10 cellular contexts compared by ENCODE assay signal in the genomic region with DNA sequence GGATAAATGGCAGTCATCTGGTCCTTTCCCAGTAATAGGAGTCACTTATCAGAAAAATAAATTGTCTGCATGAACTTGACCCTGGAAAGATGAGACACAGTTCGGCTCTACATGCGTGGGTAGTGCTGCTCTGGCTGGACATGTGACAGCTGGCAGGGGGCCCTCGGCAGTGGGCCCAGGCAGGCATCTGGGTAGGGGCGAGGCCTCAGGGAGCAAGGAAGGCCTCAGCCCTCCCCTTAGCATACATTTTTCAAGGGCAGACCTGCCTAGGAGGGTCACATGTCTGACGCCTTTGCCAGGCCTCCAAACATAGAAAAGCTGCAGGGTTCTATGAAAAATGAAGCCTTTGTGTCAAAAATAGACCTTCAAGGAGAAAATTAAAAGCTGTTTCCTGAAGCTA. TPM values are rescaled to one million over a fixed set of nuclear protein-coding genes. Genes with fewer than 3 reads are reported as not detected.
DNase-seq lines count a peak whose midpoint lies in the region; ATAC-seq and TF ChIP-seq lines count a peak whose summit lies in the region.
"Had no signal": no experiment of that assay in that cellular context is flagged by ENCODE, and none has a peak within 500 bp of the region (broad histone marks: within the 10 kb centered on the region; RNA-seq: fewer than 3 reads in every experiment).

No MANE protein-coding gene starts in this region.

- DNase-seq in NCI-H2029 treated with DMSO at 0.1 percent for 48 hours (lab: John Stamatoyannopoulos, UW) = peak; percentile 56
- peak; percentile 75 for DNase-seq in cerebellum (ENCODE audit: low spot score)
- DNase-seq in thoracic aorta (ENCODE audit: low spot score) = no peak
- DNase-seq in activated naive CD8-positive, alpha-beta T cell treated with anti-CD3 and anti-CD28 coated beads for 36 hours = no peak
- no peak for DNase-seq in mesenteric fat pad (ENCODE audit: low spot score)
- DNase-seq in activated T-cell treated with anti-CD3 and anti-CD28 coated beads, Interleukin-2, amount 50 U/mL, for 48 hours = no peak
- no peak for DNase-seq in activated CD8-positive, alpha-beta memory T cell treated with anti-CD3 and anti-CD28 coated beads, Interleukin-2, amount 50 U/mL, for 4 hours
- DNase-seq: central memory CD4-positive, alpha-beta T cell had no signal

- no peak overlapping the region for H3K27ac ChIP-seq in liver (ENCODE audit: low read depth in 1 of 2, low read length in 2 of 2)
- H3K27ac ChIP-seq in thoracic aorta = peak overlapping the region in 1 of 2 donors; percentile 63

- H3K9me3 ChIP-seq in liver (ENCODE audit: control insufficient read depth in 4 of 4, low read length in 3 of 4) (no peaks in the 10 kb centered on the region), thoracic aorta (no peaks in the 10 kb centered on the region)

- no peaks in the 10 kb centered on the region for H3K27me3 ChIP-seq in liver (ENCODE audit: control insufficient read depth in 4 of 4, insufficient read depth in 4 of 4, low read length in 3 of 4)
- H3K27me3 ChIP-seq in thoracic aorta (replicated peaks; ENCODE audit: insufficient read depth) = no peaks in the 10 kb centered on the region

- H3K4me3 ChIP-seq in liver (ENCODE audit: low read depth in 1 of 3, low read length in 3 of 3) (no peak overlapping the region), thoracic aorta (no peak overlapping the region)

- H3K9me3 Mint-ChIP-seq in activated naive CD8-positive, alpha-beta T cell treated with anti-CD3 and anti-CD28 coated beads for 36 hours = no peaks in the 10 kb centered on the region
- H3K9me3 Mint-ChIP-seq: natural killer cell treated with Interleukin-12 subunit alpha and Interleukin-12 subunit beta and Interleukin-15 and Interleukin-18, amount 100 ng/mL, for 72 hours had no signal

- H3K36me3 Mint-ChIP-seq in activated naive CD8-positive, alpha-beta T cell treated with anti-CD3 and anti-CD28 coated beads for 36 hours = no peaks in the 10 kb centered on the region
- H3K36me3 Mint-ChIP-seq: natural killer cell treated with Interleukin-12 subunit alpha and Interleukin-12 subunit beta and Interleukin-15 and Interleukin-18, amount 100 ng/mL, for 72 hours had no signal

- TF ChIP-seq CTCF in liver (IDR thresholded peaks at IDR 0.05; ENCODE audit: low read depth, low read length, missing input control) (no peak), thoracic aorta (IDR thresholded peaks at IDR 0.05) (no peak)

- no peaks in the 10 kb centered on the region for H3K27me3 Mint-ChIP-seq in activated naive CD8-positive, alpha-beta T cell treated with anti-CD3 and anti-CD28 coated beads for 36 hours
- H3K27me3 Mint-ChIP-seq: natural killer cell treated with Interleukin-12 subunit alpha and Interleukin-12 subunit beta and Interleukin-15 and Interleukin-18, amount 100 ng/mL, for 72 hours had no signal

- peak; percentile 75 for ATAC-seq in thoracic aorta (ENCODE audit: insufficient number of reproducible peaks, low FRiP score, low read depth)
- ATAC-seq: natural killer cell treated with Interleukin-12 subunit alpha and Interleukin-12 subunit beta and Interleukin-15 and Interleukin-18, amount 100 ng/mL, for 72 hours had no signal

- no peak overlapping the region for H3K27ac Mint-ChIP-seq in activated naive CD8-positive, alpha-beta T cell treated with anti-CD3 and anti-CD28 coated beads for 36 hours
- H3K27ac Mint-ChIP-seq: natural killer cell treated with Interleukin-12 subunit alpha and Interleukin-12 subunit beta and Interleukin-15 and Interleukin-18, amount 100 ng/mL, for 72 hours had no signal

- WGBS in liver = 20% methylated on average over 5 of the region's 5 CpGs

- H3K36me3 ChIP-seq in liver (ENCODE audit: control insufficient read depth in 4 of 4, insufficient read depth in 3 of 4, low read depth in 1 of 4, low read length in 3 of 4) = no peaks in the 10 kb centered on the region
- no peaks in the 10 kb centered on the region for H3K36me3 ChIP-seq in thoracic aorta

- peaks cover 0 to 3% (median under 1%) of the 10 kb centered on the region in 4 donors for H3K4me1 ChIP-seq in liver (ENCODE audit: control insufficient read depth in 4 of 4, insufficient read depth in 4 of 4, low read length in 3 of 4)
- peaks cover 10 to 12% of the 10 kb centered on the region in 2 donors for H3K4me1 ChIP-seq in thoracic aorta (ENCODE audit: control insufficient read depth in 1 of 2, low read depth in 2 of 2)

- H3K4me1 Mint-ChIP-seq in activated naive CD8-positive, alpha-beta T cell treated with anti-CD3 and anti-CD28 coated beads for 36 hours = no peaks in the 10 kb centered on the region

- H3K4me3 Mint-ChIP-seq in activated naive CD8-positive, alpha-beta T cell treated with anti-CD3 and anti-CD28 coated beads for 36 hours = no peak overlapping the region
- H3K4me3 Mint-ChIP-seq: natural killer cell treated with Interleukin-12 subunit alpha and Interleukin-12 subunit beta and Interleukin-15 and Interleukin-18, amount 100 ng/mL, for 72 hours had no signal

- TF ChIP-seq RAD21 in liver (IDR thresholded peaks at IDR 0.05) = peak in 1 of 2 donors; percentile 13

- H3K9ac ChIP-seq in liver (ENCODE audit: low read depth in 1 of 2, low read length in 2 of 2) = no peak overlapping the region

TF ChIP-seq in liver, 16 proteins besides CTCF, POLR2A, EP300 and RAD21:
- no peak for TF ChIP-seq HNF4G (IDR thresholded peaks at IDR 0.05)
- TF ChIP-seq RXRA (IDR thresholded peaks at IDR 0.05) = peak; percentile 29 to 48
- TF ChIP-seq EGR1 (IDR thresholded peaks at IDR 0.05; ENCODE audit: low read depth in 2 of 2) = peak; percentile 47 to 59
- peak; percentile 9 to 41 for TF ChIP-seq HNF4A (conservative IDR thresholded peaks at IDR 0.05)
- no peak for TF ChIP-seq FOXA1 (IDR thresholded peaks at IDR 0.05)
- peak; percentile 23 for TF ChIP-seq NR2F2 (IDR thresholded peaks at IDR 0.05)

RNA-seq across cellular contexts. Expression of a gene that starts 12.8 kb away (rescaled TPM):
- total RNA-seq in cerebellum = 19.2 TPM
- 10 to 100 TPM; 37.7 to 77.3 TPM for total RNA-seq in liver
- polyA plus RNA-seq in liver = 10 to 100 TPM; 20.3 to 54.7 TPM
- total RNA-seq in thoracic aorta = 10 to 100 TPM; 75.4 to 78.9 TPM
- total RNA-seq in activated naive CD8-positive, alpha-beta T cell treated with anti-CD3 and anti-CD28 coated beads for 36 hours = 10 to 100 TPM; 45.7 to 46.1 TPM
- 85.3 TPM for total RNA-seq in mesenteric fat pad

RNA-seq across cellular contexts. Expression of a gene that starts 47.9 kb away (rescaled TPM):
- total RNA-seq in cerebellum (33.0 TPM), liver (10 to 100 TPM; 17.2 to 50.1 TPM), thoracic aorta (10 to 100 TPM; 37.8 to 92.1 TPM), mesenteric fat pad (57.2 TPM)
- 10 to 100 TPM; 66.5 to 75.4 TPM for polyA plus RNA-seq in liver
- 100 to 1,000 TPM; 208 to 218 TPM for total RNA-seq in activated naive CD8-positive, alpha-beta T cell treated with anti-CD3 and anti-CD28 coated beads for 36 hours

Comparison
In these comparisons a context has a peak if more than half of its experiments do, and no peak if none do; other contexts are left out.
1. DNase-seq: peak in NCI-H2029 treated with DMSO at 0.1 percent for 48 hours (single experiment) and cerebellum (single experiment); none in thoracic aorta (single experiment), activated naive CD8-positive, alpha-beta T cell treated with anti-CD3 and anti-CD28 coated beads for 36 hours (single experiment), mesenteric fat pad (single experiment), activated T-cell treated with anti-CD3 and anti-CD28 coated beads, Interleukin-2, amount 50 U/mL, for 48 hours (0 of 2) and activated CD8-positive, alpha-beta memory T cell treated with anti-CD3 and anti-CD28 coated beads, Interleukin-2, amount 50 U/mL, for 4 hours (single experiment).